ENCODE assay signal across 1 cellular context in genomic region chr2:156331572-156332451, GRCh38.
TF ChIP-seq lines count a peak whose summit lies in the region.

No MANE protein-coding gene starts in this region.

TF ChIP-seq in GM12878, 131 proteins besides CTCF, POLR2A, EP300 and RAD21:
- peak in 1 of 2 experiments; percentile 32; a peak in 1 of 4 replicates for TF ChIP-seq IKZF2 (IDR thresholded peaks at IDR 0.05)
- no peak for TF ChIP-seq SMC3 (IDR thresholded peaks at IDR 0.05; ENCODE audit: borderline replicate concordance, low read length)
- peak; percentile 10; the same call in 1 of the 2 replicates for TF ChIP-seq EED (IDR thresholded peaks at IDR 0.05; ENCODE audit: low read depth)
- TF ChIP-seq SPI1 (IDR thresholded peaks at IDR 0.05; ENCODE audit: borderline replicate concordance, insufficient read depth, low read depth, low read length): peak; percentile 39; the same call in 1 of the 2 replicates
- TF ChIP-seq EZH2 (IDR thresholded peaks at IDR 0.05; ENCODE audit: borderline replicate concordance, control insufficient read depth, low read depth, low read length): 0 out of 2 replicates have a peak, but pooled peaks have one; percentile 27
